ENCODE assay signal across 9 cellular contexts in genomic region chr7:10888861-10889260, GRCh38.
A peak's percentile ranks its signal among the peaks of the same experiment; 100 is the strongest.
DNase-seq lines count a peak whose midpoint lies in the region; ATAC-seq and TF ChIP-seq lines count a peak whose summit lies in the region.
"Had no signal": no experiment of that assay in that cellular context is flagged by ENCODE, and none has a peak within 500 bp of the region (broad histone marks: within the 10 kb centered on the region; RNA-seq: fewer than 3 reads in every experiment).

No MANE protein-coding gene starts in this region.

- H3K4me1 Mint-ChIP-seq in type B pancreatic cell (ENCODE audit: unreplicated experiment) = no peaks in the 10 kb centered on the region

- H3K27ac Mint-ChIP-seq in type B pancreatic cell = no peak overlapping the region

- H3K4me3 Mint-ChIP-seq in type B pancreatic cell = no peak overlapping the region

- H3K9me3 Mint-ChIP-seq in type B pancreatic cell = no peaks in the 10 kb centered on the region

- ATAC-seq in GM18502 (IDR thresholded peaks at IDR 0.05; ENCODE audit: poor library complexity, unreplicated experiment) (peak; percentile 32), GM21528 (IDR thresholded peaks at IDR 0.05; ENCODE audit: low FRiP score, unreplicated experiment) (peak; percentile 23), HG03565 (IDR thresholded peaks at IDR 0.05; ENCODE audit: unreplicated experiment) (peak; percentile 7), left lobe of liver (no peak)

- no peak for TF ChIP-seq CTCF in type B pancreatic cell (conservative IDR thresholded peaks at IDR 0.05)

- peaks cover 3% of the 10 kb centered on the region for H3K27me3 Mint-ChIP-seq in type B pancreatic cell

- DNase-seq in germinal center (ENCODE audit: low spot score) (peak; percentile 7), amygdala (lab: John Stamatoyannopoulos, UW) (no peak), type B pancreatic cell (ENCODE audit: extremely low spot score, unreplicated experiment) (no peak), left lobe of liver (ENCODE audit: low spot score) (no peak), epidermal melanocyte (ENCODE audit: insufficient read length, low spot score) (no peak)
- DNase-seq: activated CD4-positive, alpha-beta T cell treated with anti-CD3 and anti-CD28 coated beads for 1 hour had no signal

- no peaks in the 10 kb centered on the region for H3K36me3 Mint-ChIP-seq in type B pancreatic cell
